In genomic region chr16:88514526-88514925, GRCh38 we compare ENCODE assay signal across 25 cellular contexts.
"Had no signal": no experiment of that assay in that cellular context is flagged by ENCODE, and none has a peak within 500 bp of the region (broad histone marks: within the 10 kb centered on the region; RNA-seq: fewer than 3 reads in every experiment).

No MANE protein-coding gene starts in this region.

- H3K27me3 Mint-ChIP-seq: activated B cell treated with CpG ODN at 0.5 μM for 24 hours; activated CD8-positive, alpha-beta T cell treated with anti-CD3 and anti-CD28 coated beads for 36 hours; activated naive CD8-positive, alpha-beta T cell treated with anti-CD3 and anti-CD28 coated beads, Interleukin-2, amount 10 ng/mL, durations not matched to agents 7 days and 5 days; activated T-helper 17 cell treated with anti-CD3 and anti-CD28 coated beads, Interleukin-2, amount 50 U/mL, for 72 hours; effector memory CD8-positive, alpha-beta T cell; T-helper 17 cell had no signal

- H3K4me3 ChIP-seq: ascending aorta, esophagus squamous epithelium had no signal

- H3K9me3 Mint-ChIP-seq: activated B cell treated with CpG ODN at 0.5 μM for 24 hours; activated T-cell treated with anti-CD3 and anti-CD28 coated beads, Interleukin-2, amount 50 U/mL, for 4 hours; activated T-helper 17 cell treated with anti-CD3 and anti-CD28 coated beads, Interleukin-2, amount 50 U/mL, for 72 hours had no signal

- H3K27ac Mint-ChIP-seq: activated B cell treated with CpG ODN at 0.5 μM for 24 hours; activated CD8-positive, alpha-beta T cell treated with anti-CD3 and anti-CD28 coated beads for 36 hours; activated naive CD4-positive, alpha-beta T cell treated with anti-CD3 and anti-CD28 coated beads, Interleukin-2, amount 50 U/mL, for 72 hours; activated naive CD8-positive, alpha-beta T cell treated with anti-CD3 and anti-CD28 coated beads, Interleukin-2, amount 10 ng/mL, durations not matched to agents 7 days and 5 days; activated T-helper 17 cell treated with anti-CD3 and anti-CD28 coated beads, Interleukin-2, amount 50 U/mL, for 72 hours; T-helper 17 cell; T-helper 2 cell treated with Interferon-gamma antibody and Interleukin-4, amounts not matched to agents 5 μg/mL and 100 μg/mL, for 36 hours had no signal

- H3K4me3 Mint-ChIP-seq: activated B cell treated with CpG ODN at 0.5 μM for 24 hours; activated CD8-positive, alpha-beta T cell treated with anti-CD3 and anti-CD28 coated beads for 36 hours; activated naive CD8-positive, alpha-beta T cell treated with anti-CD3 and anti-CD28 coated beads, Interleukin-2, amount 10 ng/mL, durations not matched to agents 7 days and 5 days; activated T-cell treated with anti-CD3 and anti-CD28 coated beads, Interleukin-2, amount 50 U/mL, for 4 hours; activated T-helper 17 cell treated with anti-CD3 and anti-CD28 coated beads, Interleukin-2, amount 50 U/mL, for 72 hours; effector memory CD8-positive, alpha-beta T cell; T-helper 17 cell; T-helper 2 cell treated with Interferon-gamma antibody and Interleukin-4, amounts not matched to agents 5 μg/mL and 100 μg/mL, for 36 hours had no signal

- H3K4me1 Mint-ChIP-seq: activated B cell treated with CpG ODN at 0.5 μM for 24 hours; activated naive CD8-positive, alpha-beta T cell treated with anti-CD3 and anti-CD28 coated beads, Interleukin-2, amount 10 ng/mL, durations not matched to agents 7 days and 5 days had no signal

- DNase-seq: activated B cell treated with CpG ODN at 0.5 μM for 24 hours; activated CD4-positive, alpha-beta T cell treated with anti-CD3 and anti-CD28 coated beads for 48 hours; activated CD4-positive, alpha-beta T cell treated with anti-CD3 and anti-CD28 coated beads, Interleukin-2, amount 50 U/mL, for 1 hour; activated CD4-positive, alpha-beta T cell treated with anti-CD3 and anti-CD28 coated beads, Interleukin-2, amount 50 U/mL, for 48 hours; activated CD8-positive, alpha-beta memory T cell treated with anti-CD3 and anti-CD28 coated beads for 24 hours; activated CD8-positive, alpha-beta T cell treated with anti-CD3 and anti-CD28 coated beads for 36 hours; activated effector memory CD4-positive, alpha-beta T cell treated with Interleukin-2 at 50 U/mL for 16 hours; activated gamma-delta T cell treated with Interleukin-2 at 50 U/mL for 16 hours; activated naive CD4-positive, alpha-beta T cell treated with Interleukin-2 at 50 U/mL for 16 hours; activated naive CD8-positive, alpha-beta T cell treated with anti-CD3 and anti-CD28 coated beads, Interleukin-2, amount 10 ng/mL, durations not matched to agents 7 days and 5 days; activated T-cell treated with anti-CD3 and anti-CD28 coated beads, Interleukin-2, amount 50 U/mL, for 4 hours; brain microvascular endothelial cell; cortex of kidney; dermis blood vessel endothelial cell; effector CD4-positive, alpha-beta T cell; effector memory CD8-positive, alpha-beta T cell; esophagus squamous epithelium; T-helper 1 cell; T-helper 17 cell; T1000; WERI-Rb-1 had no signal
